1 cellular context compared by ENCODE assay signal in genomic region chr6:87929843-87930288, GRCh38.
TF ChIP-seq lines count a peak whose summit lies in the region.

No MANE protein-coding gene starts in this region.

TF ChIP-seq in GM23338, 12 proteins besides CTCF, POLR2A, EP300 and RAD21 (continued from another document):
- TF ChIP-seq, protein P1, sequence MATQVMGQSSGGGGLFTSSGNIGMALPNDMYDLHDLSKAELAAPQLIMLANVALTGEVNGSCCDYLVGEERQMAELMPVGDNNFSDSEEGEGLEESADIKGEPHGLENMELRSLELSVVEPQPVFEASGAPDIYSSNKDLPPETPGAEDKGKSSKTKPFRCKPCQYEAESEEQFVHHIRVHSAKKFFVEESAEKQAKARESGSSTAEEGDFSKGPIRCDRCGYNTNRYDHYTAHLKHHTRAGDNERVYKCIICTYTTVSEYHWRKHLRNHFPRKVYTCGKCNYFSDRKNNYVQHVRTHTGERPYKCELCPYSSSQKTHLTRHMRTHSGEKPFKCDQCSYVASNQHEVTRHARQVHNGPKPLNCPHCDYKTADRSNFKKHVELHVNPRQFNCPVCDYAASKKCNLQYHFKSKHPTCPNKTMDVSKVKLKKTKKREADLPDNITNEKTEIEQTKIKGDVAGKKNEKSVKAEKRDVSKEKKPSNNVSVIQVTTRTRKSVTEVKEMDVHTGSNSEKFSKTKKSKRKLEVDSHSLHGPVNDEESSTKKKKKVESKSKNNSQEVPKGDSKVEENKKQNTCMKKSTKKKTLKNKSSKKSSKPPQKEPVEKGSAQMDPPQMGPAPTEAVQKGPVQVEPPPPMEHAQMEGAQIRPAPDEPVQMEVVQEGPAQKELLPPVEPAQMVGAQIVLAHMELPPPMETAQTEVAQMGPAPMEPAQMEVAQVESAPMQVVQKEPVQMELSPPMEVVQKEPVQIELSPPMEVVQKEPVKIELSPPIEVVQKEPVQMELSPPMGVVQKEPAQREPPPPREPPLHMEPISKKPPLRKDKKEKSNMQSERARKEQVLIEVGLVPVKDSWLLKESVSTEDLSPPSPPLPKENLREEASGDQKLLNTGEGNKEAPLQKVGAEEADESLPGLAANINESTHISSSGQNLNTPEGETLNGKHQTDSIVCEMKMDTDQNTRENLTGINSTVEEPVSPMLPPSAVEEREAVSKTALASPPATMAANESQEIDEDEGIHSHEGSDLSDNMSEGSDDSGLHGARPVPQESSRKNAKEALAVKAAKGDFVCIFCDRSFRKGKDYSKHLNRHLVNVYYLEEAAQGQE (IDR thresholded peaks at IDR 0.05; ENCODE audit: unreplicated experiment) = no peak
- TF ChIP-seq EZH2phosphoT487 (IDR thresholded peaks at IDR 0.05; ENCODE audit: unreplicated experiment) (no peak), CREB1 (CRISPR knock-in tag; IDR thresholded peaks at IDR 0.05; ENCODE audit: low read depth) (peak; percentile 22; the same call in 1 of the 2 replicates), JUNB (IDR thresholded peaks at IDR 0.05; ENCODE audit: unreplicated experiment) (no peak)
- TF ChIP-seq, protein P2, sequence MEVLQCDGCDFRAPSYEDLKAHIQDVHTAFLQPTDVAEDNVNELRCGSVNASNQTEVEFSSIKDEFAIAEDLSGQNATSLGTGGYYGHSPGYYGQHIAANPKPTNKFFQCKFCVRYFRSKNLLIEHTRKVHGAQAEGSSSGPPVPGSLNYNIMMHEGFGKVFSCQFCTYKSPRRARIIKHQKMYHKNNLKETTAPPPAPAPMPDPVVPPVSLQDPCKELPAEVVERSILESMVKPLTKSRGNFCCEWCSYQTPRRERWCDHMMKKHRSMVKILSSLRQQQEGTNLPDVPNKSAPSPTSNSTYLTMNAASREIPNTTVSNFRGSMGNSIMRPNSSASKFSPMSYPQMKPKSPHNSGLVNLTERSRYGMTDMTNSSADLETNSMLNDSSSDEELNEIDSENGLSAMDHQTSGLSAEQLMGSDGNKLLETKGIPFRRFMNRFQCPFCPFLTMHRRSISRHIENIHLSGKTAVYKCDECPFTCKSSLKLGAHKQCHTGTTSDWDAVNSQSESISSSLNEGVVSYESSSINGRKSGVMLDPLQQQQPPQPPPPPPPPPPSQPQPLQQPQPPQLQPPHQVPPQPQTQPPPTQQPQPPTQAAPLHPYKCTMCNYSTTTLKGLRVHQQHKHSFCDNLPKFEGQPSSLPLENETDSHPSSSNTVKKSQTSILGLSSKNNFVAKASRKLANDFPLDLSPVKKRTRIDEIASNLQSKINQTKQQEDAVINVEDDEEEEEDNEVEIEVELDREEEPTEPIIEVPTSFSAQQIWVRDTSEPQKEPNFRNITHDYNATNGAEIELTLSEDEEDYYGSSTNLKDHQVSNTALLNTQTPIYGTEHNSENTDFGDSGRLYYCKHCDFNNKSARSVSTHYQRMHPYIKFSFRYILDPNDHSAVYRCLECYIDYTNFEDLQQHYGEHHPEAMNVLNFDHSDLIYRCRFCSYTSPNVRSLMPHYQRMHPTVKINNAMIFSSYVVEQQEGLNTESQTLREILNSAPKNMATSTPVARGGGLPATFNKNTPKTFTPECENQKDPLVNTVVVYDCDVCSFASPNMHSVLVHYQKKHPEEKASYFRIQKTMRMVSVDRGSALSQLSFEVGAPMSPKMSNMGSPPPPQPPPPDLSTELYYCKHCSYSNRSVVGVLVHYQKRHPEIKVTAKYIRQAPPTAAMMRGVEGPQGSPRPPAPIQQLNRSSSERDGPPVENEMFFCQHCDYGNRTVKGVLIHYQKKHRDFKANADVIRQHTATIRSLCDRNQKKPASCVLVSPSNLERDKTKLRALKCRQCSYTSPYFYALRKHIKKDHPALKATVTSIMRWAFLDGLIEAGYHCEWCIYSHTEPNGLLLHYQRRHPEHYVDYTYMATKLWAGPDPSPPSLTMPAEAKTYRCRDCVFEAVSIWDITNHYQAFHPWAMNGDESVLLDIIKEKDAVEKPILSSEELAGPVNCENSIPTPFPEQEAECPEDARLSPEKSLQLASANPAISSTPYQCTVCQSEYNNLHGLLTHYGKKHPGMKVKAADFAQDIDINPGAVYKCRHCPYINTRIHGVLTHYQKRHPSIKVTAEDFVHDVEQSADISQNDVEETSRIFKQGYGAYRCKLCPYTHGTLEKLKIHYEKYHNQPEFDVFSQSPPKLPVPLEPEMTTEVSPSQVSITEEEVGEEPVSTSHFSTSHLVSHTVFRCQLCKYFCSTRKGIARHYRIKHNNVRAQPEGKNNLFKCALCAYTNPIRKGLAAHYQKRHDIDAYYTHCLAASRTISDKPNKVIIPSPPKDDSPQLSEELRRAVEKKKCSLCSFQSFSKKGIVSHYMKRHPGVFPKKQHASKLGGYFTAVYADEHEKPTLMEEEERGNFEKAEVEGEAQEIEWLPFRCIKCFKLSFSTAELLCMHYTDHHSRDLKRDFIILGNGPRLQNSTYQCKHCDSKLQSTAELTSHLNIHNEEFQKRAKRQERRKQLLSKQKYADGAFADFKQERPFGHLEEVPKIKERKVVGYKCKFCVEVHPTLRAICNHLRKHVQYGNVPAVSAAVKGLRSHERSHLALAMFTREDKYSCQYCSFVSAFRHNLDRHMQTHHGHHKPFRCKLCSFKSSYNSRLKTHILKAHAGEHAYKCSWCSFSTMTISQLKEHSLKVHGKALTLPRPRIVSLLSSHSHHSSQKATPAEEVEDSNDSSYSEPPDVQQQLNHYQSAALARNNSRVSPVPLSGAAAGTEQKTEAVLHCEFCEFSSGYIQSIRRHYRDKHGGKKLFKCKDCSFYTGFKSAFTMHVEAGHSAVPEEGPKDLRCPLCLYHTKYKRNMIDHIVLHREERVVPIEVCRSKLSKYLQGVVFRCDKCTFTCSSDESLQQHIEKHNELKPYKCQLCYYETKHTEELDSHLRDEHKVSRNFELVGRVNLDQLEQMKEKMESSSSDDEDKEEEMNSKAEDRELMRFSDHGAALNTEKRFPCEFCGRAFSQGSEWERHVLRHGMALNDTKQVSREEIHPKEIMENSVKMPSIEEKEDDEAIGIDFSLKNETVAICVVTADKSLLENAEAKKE (CRISPR knock-in tag; IDR thresholded peaks at IDR 0.05) = 0 out of 2 replicates have a peak, but pooled peaks have one; percentile 23
